8 cellular contexts compared by ENCODE assay signal in the genomic region with DNA sequence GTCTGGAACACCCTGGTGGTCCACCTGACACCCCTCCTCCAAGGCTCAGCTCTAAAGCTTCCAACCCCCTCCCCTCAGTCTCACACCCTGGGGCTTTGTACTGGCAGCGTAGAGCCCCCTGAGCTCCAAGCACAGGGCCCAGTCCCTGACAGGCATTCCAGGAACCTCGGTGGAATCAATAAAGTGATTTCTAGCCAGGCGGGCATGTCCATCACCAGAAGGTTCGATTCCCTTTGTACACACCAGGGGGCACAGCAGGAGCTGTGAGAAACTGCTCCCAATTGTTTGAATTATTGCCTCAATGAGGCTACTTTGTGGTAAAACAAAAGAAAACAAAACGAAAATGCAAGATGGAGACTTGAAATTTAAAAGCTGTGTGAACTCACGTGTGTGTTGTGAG. TPM values are rescaled to one million over a fixed set of nuclear protein-coding genes. Genes with fewer than 3 reads are reported as not detected.
DNase-seq lines count a peak whose midpoint lies in the region; ATAC-seq lines count a peak whose summit lies in the region.

No MANE protein-coding gene starts in this region.

- no peaks in the 10 kb centered on the region for H3K36me3 Mint-ChIP-seq in T-helper 2 cell treated with Interferon-gamma antibody and Interleukin-4, amounts not matched to agents 5 μg/mL and 100 μg/mL, for 36 hours (ENCODE audit: low read depth)
- no peaks in the 10 kb centered on the region for H3K36me3 Mint-ChIP-seq in activated naive CD4-positive, alpha-beta T cell treated with anti-CD3 and anti-CD28 coated beads for 36 hours (ENCODE audit: low read depth)
- H3K36me3 Mint-ChIP-seq in immature natural killer cell = no peaks in the 10 kb centered on the region

- CTCF ChIA-PET in activated naive CD4-positive, alpha-beta T cell treated with anti-CD3 and anti-CD28 coated beads for 36 hours (lab: Charles Lee) = interaction anchor here (0.7 to 6.3 kb wide), 27 partner anchors 11 to 141 kb away, joined by 3 to 56 read pairs (median 4); no protein-coding TSS in a partner anchor

- H3K9me3 ChIP-seq in NT2/D1 (ENCODE audit: insufficient read depth, low read length) = peaks cover 1% of the 10 kb centered on the region; the same call in 1 of the 2 replicates

- DNase-seq in T-helper 2 cell (peak in 4 of 5 experiments; percentile 22 to 72 (median 33)), NT2/D1 (ENCODE audit: low read depth, low spot score) (no peak), immature natural killer cell (peak; percentile 21 to 41 (median 21)), Ammon's horn (ENCODE audit: low spot score) (no peak)
- no peak for DNase-seq in T-helper 2 cell treated with Interferon-gamma antibody and Interleukin-4, amounts not matched to agents 5 μg/mL and 100 μg/mL, for 36 hours (ENCODE audit: low spot score)
- peak; percentile 72 for DNase-seq in activated naive CD4-positive, alpha-beta T cell treated with anti-CD3 and anti-CD28 coated beads for 36 hours
- peak in 2 of 3 experiments; percentile 24 to 31 for DNase-seq in stimulated activated CD4-positive, alpha-beta T cell treated with anti-CD3 and anti-CD28 coated beads, TNF-alpha, amount 100 ng/mL, for 4 hours (ENCODE audit: low read depth in 3 of 3)

- H3K27me3 Mint-ChIP-seq in T-helper 2 cell treated with Interferon-gamma antibody and Interleukin-4, amounts not matched to agents 5 μg/mL and 100 μg/mL, for 36 hours (ENCODE audit: low read depth) = peaks cover 25% of the 10 kb centered on the region
- no peaks in the 10 kb centered on the region for H3K27me3 Mint-ChIP-seq in activated naive CD4-positive, alpha-beta T cell treated with anti-CD3 and anti-CD28 coated beads for 36 hours (ENCODE audit: low read depth)
- H3K27me3 Mint-ChIP-seq in immature natural killer cell (ENCODE audit: low read depth in 3 of 3) = peaks cover 2 to 7% (median 2%) of the 10 kb centered on the region in 3 donors

- H3K9ac ChIP-seq in NT2/D1 (ENCODE audit: insufficient read length, low read depth) = peak overlapping the region; percentile 43

- H3K27ac Mint-ChIP-seq in T-helper 2 cell treated with Interferon-gamma antibody and Interleukin-4, amounts not matched to agents 5 μg/mL and 100 μg/mL, for 36 hours = no peak overlapping the region
- peak overlapping the region; percentile 27 for H3K27ac Mint-ChIP-seq in activated naive CD4-positive, alpha-beta T cell treated with anti-CD3 and anti-CD28 coated beads for 36 hours
- peak overlapping the region in 1 of 6 donors; percentile 53 for H3K27ac Mint-ChIP-seq in immature natural killer cell

- intact Hi-C loops in activated naive CD4-positive, alpha-beta T cell treated with anti-CD3 and anti-CD28 coated beads for 36 hours (cut with micrococcal nuclease) = loop anchor here (1.0 to 5.0 kb wide), 3 partner anchors 22 to 114 kb away; partner anchors contain the start of gene SMPD3

- no peak overlapping the region for H3K4me3 ChIP-seq in NT2/D1 (ENCODE audit: insufficient read length, low read depth)

- H3K27me3 ChIP-seq in NT2/D1 (ENCODE audit: insufficient read depth, insufficient read length) = no peaks in the 10 kb centered on the region

- no peaks in the 10 kb centered on the region for H3K9me3 Mint-ChIP-seq in T-helper 2 cell treated with Interferon-gamma antibody and Interleukin-4, amounts not matched to agents 5 μg/mL and 100 μg/mL, for 36 hours
- no peaks in the 10 kb centered on the region for H3K9me3 Mint-ChIP-seq in activated naive CD4-positive, alpha-beta T cell treated with anti-CD3 and anti-CD28 coated beads for 36 hours
- no peaks in the 10 kb centered on the region for H3K9me3 Mint-ChIP-seq in immature natural killer cell

- peaks cover 29% of the 10 kb centered on the region for H3K4me1 ChIP-seq in NT2/D1 (ENCODE audit: insufficient read depth, insufficient read length)

- H3K4me1 Mint-ChIP-seq in T-helper 2 cell treated with Interferon-gamma antibody and Interleukin-4, amounts not matched to agents 5 μg/mL and 100 μg/mL, for 36 hours (ENCODE audit: low read depth) = peaks cover 15% of the 10 kb centered on the region
- peaks cover 18% of the 10 kb centered on the region for H3K4me1 Mint-ChIP-seq in activated naive CD4-positive, alpha-beta T cell treated with anti-CD3 and anti-CD28 coated beads for 36 hours (ENCODE audit: low read depth)
- H3K4me1 Mint-ChIP-seq in immature natural killer cell = no peaks in the 10 kb centered on the region

- no peak for ATAC-seq in HG02678 (IDR thresholded peaks at IDR 0.05; ENCODE audit: unreplicated experiment)

- no peaks in the 10 kb centered on the region for H3K36me3 ChIP-seq in NT2/D1 (ENCODE audit: insufficient read depth, insufficient read length, low read length)

- H3K4me3 Mint-ChIP-seq in T-helper 2 cell treated with Interferon-gamma antibody and Interleukin-4, amounts not matched to agents 5 μg/mL and 100 μg/mL, for 36 hours = no peak overlapping the region
- no peak overlapping the region for H3K4me3 Mint-ChIP-seq in activated naive CD4-positive, alpha-beta T cell treated with anti-CD3 and anti-CD28 coated beads for 36 hours
- H3K4me3 Mint-ChIP-seq in immature natural killer cell = no peak overlapping the region

RNA-seq across cellular contexts. Expression of gene SMPD3, which starts 51.8 kb away (rescaled TPM):
- total RNA-seq in activated naive CD4-positive, alpha-beta T cell treated with anti-CD3 and anti-CD28 coated beads for 36 hours = under 1 TPM; 0.40 to 0.67 TPM
- 1 to 10 TPM; 4.2 to 9.8 (median 7.5) TPM for polyA plus RNA-seq in immature natural killer cell

Comparison
In these comparisons a context has a peak if more than half of its experiments do, and no peak if none do; other contexts are left out.
1. DNase-seq: peak in T-helper 2 cell (4 of 5), activated naive CD4-positive, alpha-beta T cell treated with anti-CD3 and anti-CD28 coated beads for 36 hours (single experiment), immature natural killer cell (3 of 3) and stimulated activated CD4-positive, alpha-beta T cell treated with anti-CD3 and anti-CD28 coated beads, TNF-alpha, amount 100 ng/mL, for 4 hours (2 of 3); none in T-helper 2 cell treated with Interferon-gamma antibody and Interleukin-4, amounts not matched to agents 5 μg/mL and 100 μg/mL, for 36 hours (single experiment), NT2/D1 (single experiment) and Ammon's horn (single experiment).